In the genomic region with DNA sequence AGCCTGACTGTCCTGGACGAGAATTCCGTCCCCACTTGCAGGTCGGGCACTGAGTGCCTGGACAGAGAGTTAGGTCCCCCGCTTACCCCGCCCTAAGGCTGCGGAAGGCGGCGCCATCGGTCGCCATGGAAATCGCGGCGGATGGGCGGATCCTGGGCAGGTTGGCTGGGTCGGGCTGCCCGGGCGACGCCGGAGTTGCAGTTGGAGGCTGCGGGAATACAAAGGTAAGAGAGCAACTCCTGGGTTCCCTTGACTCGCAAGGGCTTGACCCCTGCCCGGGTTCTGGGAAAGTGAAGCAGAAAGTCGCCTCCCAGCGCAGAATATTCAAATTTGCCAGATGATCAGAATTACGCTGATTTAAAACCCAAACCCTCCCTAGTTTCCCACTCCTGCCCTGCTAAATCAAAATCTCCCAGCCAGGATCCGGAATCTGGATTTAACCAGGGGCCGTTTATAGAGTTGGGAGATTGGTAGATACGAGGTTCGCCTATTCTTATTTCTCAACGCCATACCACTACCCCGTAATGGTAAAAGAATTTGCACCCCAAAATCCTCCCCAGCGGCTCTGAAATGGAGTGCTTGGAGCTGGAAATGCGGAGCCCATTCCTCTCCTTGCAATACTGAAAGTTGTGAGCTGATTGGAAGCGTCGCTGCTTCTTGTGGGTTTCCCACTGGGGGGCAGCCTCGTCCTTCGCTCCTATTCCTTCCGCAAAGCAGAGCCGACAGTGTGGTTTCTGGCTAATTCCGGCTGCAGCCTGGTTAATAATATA, we compare ENCODE assay signal across 9 cellular contexts.
DNase-seq lines count a peak whose midpoint lies in the region; ATAC-seq and TF ChIP-seq lines count a peak whose summit lies in the region.
"Had no signal": no experiment of that assay in that cellular context is flagged by ENCODE, and none has a peak within 500 bp of the region (broad histone marks: within the 10 kb centered on the region; RNA-seq: fewer than 3 reads in every experiment).

No MANE protein-coding gene starts in this region.

- H3K4me1 ChIP-seq in heart right ventricle = peaks cover 0 to 29% (median 23%) of the 10 kb centered on the region in 9 donors
- H3K4me1 ChIP-seq: BLaER1 had no signal

- peak overlapping the region; percentile 20 to 84 (median 74) for H3K27ac ChIP-seq in heart right ventricle
- H3K27ac ChIP-seq: BLaER1 had no signal

- H3K36me3 ChIP-seq in heart right ventricle = no peaks in the 10 kb centered on the region
- H3K36me3 ChIP-seq: BLaER1 had no signal

- peak; percentile 47 to 84 (median 71) for TF ChIP-seq CTCF in heart right ventricle (IDR thresholded peaks at IDR 0.05)

- peak overlapping the region; percentile 31 to 77 (median 63) for H3K4me3 ChIP-seq in heart right ventricle
- H3K4me3 ChIP-seq: BLaER1 had no signal

- peak; percentile 47 for ATAC-seq in HG02943 (IDR thresholded peaks at IDR 0.05; ENCODE audit: low read depth, unreplicated experiment)
- ATAC-seq in heart right ventricle = peak; percentile 95 to 98 (median 97)
- no peak for ATAC-seq in GM18517 (IDR thresholded peaks at IDR 0.05; ENCODE audit: unreplicated experiment)

- no peaks in the 10 kb centered on the region for H3K9me3 ChIP-seq in heart right ventricle

- WGBS in heart right ventricle, 2 donors = 1 to 2% methylated on average over 40 of the region's 40 CpGs

- intact Hi-C loops in heart right ventricle (cut with DNase I) = loop anchor here in 9 of 10 donors (1.0 to 10.0 kb wide), 15 partner anchors 65 to 488 kb away; partner anchors contain the start of genes FRMD3 (in 2 of the 9) and UBQLN1 (in 1 of the 9)

- H3K27me3 ChIP-seq in heart right ventricle = no peaks in the 10 kb centered on the region
- H3K27me3 ChIP-seq: BLaER1 had no signal

- DNase-seq in NCI-H524 (lab: John Stamatoyannopoulos, UW) (peak; percentile 11 to 60), NCI-H524 treated with DMSO at 0.1 percent for 48 hours (lab: John Stamatoyannopoulos, UW) (no peak), NCI-H2196 (lab: John Stamatoyannopoulos, UW; ENCODE audit: unreplicated experiment) (peak; percentile 30), amygdala (lab: John Stamatoyannopoulos, UW) (peak in 53 of 56 donors; percentile 4 to 87 (median 52)), heart right ventricle (peak; percentile 81 to 87), nucleus accumbens (lab: John Stamatoyannopoulos, UW) (peak in 51 of 56 donors; percentile 5 to 88 (median 47))
